In genomic region chr10:22606164-22606614, GRCh38 we compare ENCODE assay signal across 8 cellular contexts.
DNase-seq lines count a peak whose midpoint lies in the region; ATAC-seq and TF ChIP-seq lines count a peak whose summit lies in the region.

No MANE protein-coding gene starts in this region.

- DNase-seq in NK-92 treated with Interleukin-12 subunit alpha and Interleukin-12 subunit beta, amount 100 ng/mL, for 24 hours (lab: John Stamatoyannopoulos, UW): peak; percentile 43
- no peak for DNase-seq in NK-92 (lab: John Stamatoyannopoulos, UW; ENCODE audit: unreplicated experiment)
- DNase-seq in Jurkat, Clone E6-1 (ENCODE audit: low read depth, low spot score): peak; percentile 39
- peak in 1 of 3 donors; percentile 49 for DNase-seq in mucosa of descending colon
- no peak for DNase-seq in SK-N-DZ (ENCODE audit: low spot score)
- DNase-seq in NCI-H1694 treated with DMSO at 0.1 percent for 48 hours (lab: John Stamatoyannopoulos, UW): no peak

- peak overlapping the region; percentile 87 for H3K27ac Mint-ChIP-seq in activated naive CD8-positive, alpha-beta T cell

- ATAC-seq in GM21723 (IDR thresholded peaks at IDR 0.05; ENCODE audit: unreplicated experiment) (peak; percentile 93), mucosa of descending colon (peak; percentile 86)

- peaks cover 24% of the 10 kb centered on the region for H3K36me3 Mint-ChIP-seq in activated naive CD8-positive, alpha-beta T cell

- TF ChIP-seq CTCF in mucosa of descending colon (IDR thresholded peaks at IDR 0.05): no peak

- no peaks in the 10 kb centered on the region for H3K4me1 ChIP-seq in mucosa of descending colon (ENCODE audit: low read depth)

- peaks cover 92% of the 10 kb centered on the region for H3K4me1 Mint-ChIP-seq in activated naive CD8-positive, alpha-beta T cell (ENCODE audit: low read depth)

- peaks cover 4% of the 10 kb centered on the region for H3K9me3 Mint-ChIP-seq in activated naive CD8-positive, alpha-beta T cell (ENCODE audit: low read depth)

- intact Hi-C loops in mucosa of descending colon (cut with DNase I, micrococcal nuclease): no loop called here

- H3K27me3 Mint-ChIP-seq in activated naive CD8-positive, alpha-beta T cell: no peaks in the 10 kb centered on the region

- H3K36me3 ChIP-seq in mucosa of descending colon (ENCODE audit: low read depth): no peaks in the 10 kb centered on the region

- H3K9me3 ChIP-seq in mucosa of descending colon: no peaks in the 10 kb centered on the region

- H3K4me3 Mint-ChIP-seq in activated naive CD8-positive, alpha-beta T cell: peak overlapping the region; percentile 17

- H3K4me3 ChIP-seq in Jurkat, Clone E6-1 (ENCODE audit: low read length): no peak overlapping the region
- no peak overlapping the region for H3K4me3 ChIP-seq in mucosa of descending colon

Comparison
In these comparisons a context has a peak if more than half of its experiments do, and no peak if none do; other contexts are left out.
1. DNase-seq: peak in NK-92 treated with Interleukin-12 subunit alpha and Interleukin-12 subunit beta, amount 100 ng/mL, for 24 hours (single experiment) and Jurkat, Clone E6-1 (single experiment); none in NK-92 (single experiment), SK-N-DZ (single experiment) and NCI-H1694 treated with DMSO at 0.1 percent for 48 hours (single experiment).